Comparison of ENCODE assay signal across 1 cellular context in the genomic region with DNA sequence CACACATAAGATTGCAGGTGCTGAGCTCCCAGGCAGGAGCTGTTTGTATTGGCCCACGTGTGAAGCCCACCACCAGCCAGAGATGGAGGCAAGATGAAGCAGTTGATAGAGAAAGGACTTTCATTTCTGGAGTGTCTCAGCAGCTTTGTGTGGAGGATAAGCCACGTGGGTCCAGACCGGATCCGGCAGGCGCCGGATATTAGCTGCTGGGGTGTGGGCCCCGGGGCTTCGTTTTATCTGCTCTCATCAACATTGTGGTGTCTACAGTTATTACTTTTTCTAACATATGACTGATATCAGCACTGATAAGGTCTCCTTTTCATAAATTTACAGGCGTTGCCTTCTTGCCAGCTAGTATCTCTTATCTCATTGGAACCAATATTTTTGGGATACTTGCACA.
TF ChIP-seq lines count a peak whose summit lies in the region.

No MANE protein-coding gene starts in this region.

TF ChIP-seq in K562, 482 proteins besides CTCF, POLR2A, EP300 and RAD21 (continued from another document):
- TF ChIP-seq, protein P1, sequence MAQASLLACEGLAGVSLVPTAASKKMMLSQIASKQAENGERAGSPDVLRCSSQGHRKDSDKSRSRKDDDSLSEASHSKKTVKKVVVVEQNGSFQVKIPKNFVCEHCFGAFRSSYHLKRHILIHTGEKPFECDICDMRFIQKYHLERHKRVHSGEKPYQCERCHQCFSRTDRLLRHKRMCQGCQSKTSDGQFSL (CRISPR knock-in tag; IDR thresholded peaks at IDR 0.05): no peak
- TF ChIP-seq, protein P1 (tag; IDR thresholded peaks at IDR 0.05): no peak
- TF ChIP-seq TAL1 (IDR thresholded peaks at IDR 0.05): no peak
